Comparison of ENCODE assay signal across 23 cellular contexts in genomic region chr7:42700376-42701327, GRCh38.
A peak's percentile ranks its signal among the peaks of the same experiment; 100 is the strongest.
DNase-seq lines count a peak whose midpoint lies in the region; ATAC-seq, FAIRE-seq and TF ChIP-seq lines count a peak whose summit lies in the region.
"Had no signal": no experiment of that assay in that cellular context is flagged by ENCODE, and none has a peak within 500 bp of the region (broad histone marks: within the 10 kb centered on the region; RNA-seq: fewer than 3 reads in every experiment).

No MANE protein-coding gene starts in this region.

- H3K27me3 ChIP-seq in MG63 (no peaks in the 10 kb centered on the region), pancreas (no peaks in the 10 kb centered on the region), Peyer's patch (no peaks in the 10 kb centered on the region)
- H3K27me3 ChIP-seq: colonic mucosa had no signal

- no peaks in the 10 kb centered on the region for H3K36me3 ChIP-seq in MG63
- no peaks in the 10 kb centered on the region for H3K36me3 ChIP-seq in pancreas
- H3K36me3 ChIP-seq in Peyer's patch, result no peaks in the 10 kb centered on the region
- H3K36me3 ChIP-seq: colonic mucosa had no signal

- H3K9me3 Mint-ChIP-seq in activated CD4-positive, alpha-beta T cell treated with anti-CD3 and anti-CD28 coated beads, Interleukin-2, amount 10 ng/mL, durations not matched to agents 24 days and 14 days, result no peaks in the 10 kb centered on the region

- 0 out of 2 replicates have a peak, but pooled peaks cover 2% of the 10 kb centered on the region for H3K9me3 ChIP-seq in MG63
- no peaks in the 10 kb centered on the region for H3K9me3 ChIP-seq in pancreas
- H3K9me3 ChIP-seq in Peyer's patch, result no peaks in the 10 kb centered on the region
- H3K9me3 ChIP-seq: colonic mucosa had no signal

- TF ChIP-seq CTCF in pancreas (IDR thresholded peaks at IDR 0.05), result no peak
- TF ChIP-seq CTCF in Peyer's patch (IDR thresholded peaks at IDR 0.05), result no peak

- DNase-seq in AG20443 (ENCODE audit: low spot score) (peak; percentile 25), MG63 (peak; percentile 22), fibroblast of peridontal ligament (ENCODE audit: extremely low read depth) (peak; percentile 41), pancreas (peak in 1 of 6 donors; percentile 27), T-helper 1 cell (no peak), Peyer's patch (no peak), HK-2 (ENCODE audit: unreplicated experiment) (no peak)
- no peak for DNase-seq in activated CD4-positive, alpha-beta T cell treated with anti-CD3 and anti-CD28 coated beads, Interleukin-2, amount 10 ng/mL, durations not matched to agents 24 days and 14 days
- DNase-seq: activated CD4-positive, alpha-beta T cell treated with anti-CD3 and anti-CD28 coated beads for 4 hours; activated CD8-positive, alpha-beta memory T cell treated with anti-CD3 and anti-CD28 coated beads, Interleukin-2, amount 50 U/mL, for 48 hours; activated gamma-delta T cell treated with Interleukin-2 at 50 U/mL for 16 hours; AML-193; anterior cingulate cortex; colonic mucosa; GDM1; hippocampal formation; KG1; kidney; midbrain; NCI-H1092 treated with DMSO at 0.1 percent for 48 hours; NCI-H2107; NCI-H526 had no signal

- H3K4me1 Mint-ChIP-seq in activated CD4-positive, alpha-beta T cell treated with anti-CD3 and anti-CD28 coated beads, Interleukin-2, amount 10 ng/mL, durations not matched to agents 24 days and 14 days, result no peaks in the 10 kb centered on the region

- intact Hi-C loops in pancreas (cut with DNase I), result no loop called here
- intact Hi-C loops in activated CD4-positive, alpha-beta T cell treated with anti-CD3 and anti-CD28 coated beads, Interleukin-2, amount 10 ng/mL, durations not matched to agents 24 days and 14 days (cut with micrococcal nuclease), result no loop called here

- peak overlapping the region in 1 of 4 donors; percentile 1 for H3K27ac ChIP-seq in pancreas
- H3K27ac ChIP-seq in Peyer's patch, result no peak overlapping the region
- H3K27ac ChIP-seq: colonic mucosa had no signal

- H3K36me3 Mint-ChIP-seq in activated CD4-positive, alpha-beta T cell treated with anti-CD3 and anti-CD28 coated beads, Interleukin-2, amount 10 ng/mL, durations not matched to agents 24 days and 14 days (ENCODE audit: low read depth), result no peaks in the 10 kb centered on the region

- no peak overlapping the region for H3K4me3 ChIP-seq in MG63
- H3K4me3 ChIP-seq in pancreas, result no peak overlapping the region
- no peak overlapping the region for H3K4me3 ChIP-seq in Peyer's patch
- H3K4me3 ChIP-seq: colonic mucosa had no signal

- H3K27me3 Mint-ChIP-seq in activated CD4-positive, alpha-beta T cell treated with anti-CD3 and anti-CD28 coated beads, Interleukin-2, amount 10 ng/mL, durations not matched to agents 24 days and 14 days, result no peaks in the 10 kb centered on the region

- 51 to 52% methylated on average over 7 of the region's 7 CpGs for WGBS in pancreas, 2 donors

- H3K4me3 Mint-ChIP-seq in activated CD4-positive, alpha-beta T cell treated with anti-CD3 and anti-CD28 coated beads, Interleukin-2, amount 10 ng/mL, durations not matched to agents 24 days and 14 days, result no peak overlapping the region

- H3K4me1 ChIP-seq in pancreas (peaks cover 0 to 23% (median 10%) of the 10 kb centered on the region in 3 donors), Peyer's patch (peaks cover 0 to 9% (median 0%) of the 10 kb centered on the region in 4 donors)
- H3K4me1 ChIP-seq: colonic mucosa had no signal

- H3K27ac Mint-ChIP-seq in activated CD4-positive, alpha-beta T cell treated with anti-CD3 and anti-CD28 coated beads, Interleukin-2, amount 10 ng/mL, durations not matched to agents 24 days and 14 days, result no peak overlapping the region

- no peak for FAIRE-seq in pancreas (lab: Jason Lieb, UNC)
- FAIRE-seq: kidney, TTC549 had no signal

- no peak for TF ChIP-seq POLR2A in Peyer's patch (IDR thresholded peaks at IDR 0.05)

- peak; percentile 56 to 88 (median 80) for ATAC-seq in pancreas

Comparison
In these comparisons a context has a peak if more than half of its experiments do, and no peak if none do; other contexts are left out.
1. DNase-seq: peak in AG20443 (single experiment), MG63 (single experiment) and fibroblast of peridontal ligament (single experiment); none in T-helper 1 cell (0 of 5), activated CD4-positive, alpha-beta T cell treated with anti-CD3 and anti-CD28 coated beads, Interleukin-2, amount 10 ng/mL, durations not matched to agents 24 days and 14 days (single experiment), Peyer's patch (0 of 3) and HK-2 (single experiment).